ENCODE assay signal across 8 cellular contexts in the genomic region with DNA sequence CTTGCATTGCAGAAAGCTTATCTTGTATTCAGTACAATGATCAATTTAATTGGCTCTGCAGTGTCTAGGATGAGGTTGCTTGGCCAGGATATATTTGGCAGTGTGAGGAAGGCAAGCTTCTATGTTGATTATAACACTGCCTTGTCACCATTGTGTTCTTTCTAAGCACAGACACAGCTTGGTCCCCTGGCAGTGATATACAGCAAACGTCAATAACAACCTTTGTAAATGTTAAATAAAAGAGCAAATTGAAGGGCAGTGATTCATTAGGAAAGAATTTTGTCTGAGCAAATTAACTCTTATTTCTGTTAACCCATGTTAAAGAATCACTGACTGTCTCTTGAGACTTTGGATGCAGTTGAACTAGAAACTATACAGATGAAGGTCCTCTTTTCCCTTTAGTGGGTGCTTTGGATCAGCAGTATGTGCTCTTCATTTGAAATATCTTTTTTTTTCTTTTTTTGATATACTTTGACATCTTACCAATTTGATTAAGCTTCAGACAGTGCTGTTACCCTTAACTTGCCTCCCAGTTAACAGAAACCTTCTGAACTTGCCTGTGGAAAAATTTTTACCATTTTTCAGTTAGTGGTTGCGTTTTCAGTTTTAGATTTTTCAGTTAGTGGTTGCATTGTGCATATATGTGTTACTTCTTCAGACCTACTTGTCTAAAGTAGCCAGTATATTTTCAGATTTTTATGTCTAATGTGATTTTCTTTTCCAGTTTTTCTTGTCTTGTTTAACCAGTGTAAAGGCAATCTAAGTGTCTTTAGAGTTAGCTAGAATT.
A peak's percentile ranks its signal among the peaks of the same experiment; 100 is the strongest.
DNase-seq lines count a peak whose midpoint lies in the region; ATAC-seq, FAIRE-seq and TF ChIP-seq lines count a peak whose summit lies in the region.

No MANE protein-coding gene starts in this region.

- H3K9ac ChIP-seq in NT2/D1 (ENCODE audit: insufficient read length, low read depth) (no peak overlapping the region), endothelial cell of umbilical vein (replicated peaks; ENCODE audit: extremely low read depth, insufficient read depth, low read length) (peak overlapping the region; percentile 3)

- intact Hi-C loops in endothelial cell of umbilical vein (cut with micrococcal nuclease): no loop called here
- intact Hi-C loops in esophagus squamous epithelium (cut with DNase I): no loop called here

- H3K27ac ChIP-seq in endothelial cell of umbilical vein (ENCODE audit: insufficient read depth, low read depth, low read length): peak overlapping the region; percentile 0
- H3K27ac ChIP-seq in osteoblast (ENCODE audit: low read depth, low read length): peak overlapping the region; percentile 15
- no peak overlapping the region for H3K27ac ChIP-seq in esophagus squamous epithelium

- H4K20me1 ChIP-seq in endothelial cell of umbilical vein (replicated peaks; ENCODE audit: control insufficient read depth, extremely low read depth, insufficient read depth, low read length): no peaks in the 10 kb centered on the region
- H4K20me1 ChIP-seq in osteoblast (ENCODE audit: insufficient read depth, low read length): no peaks in the 10 kb centered on the region

- TF ChIP-seq CTCF in endothelial cell of umbilical vein (IDR thresholded peaks at IDR 0.05; ENCODE audit: extremely low read depth in 1 of 2, insufficient read depth in 1 of 2, low read depth in 1 of 2, low read length in 2 of 2) (no peak), osteoblast (IDR thresholded peaks at IDR 0.05; ENCODE audit: extremely low read depth, low read depth, low read length) (no peak), esophagus squamous epithelium (IDR thresholded peaks at IDR 0.05) (no peak)

- H3K9me1 ChIP-seq in endothelial cell of umbilical vein (replicated peaks; ENCODE audit: control insufficient read depth, extremely low read depth, insufficient read depth, low read length): no peaks in the 10 kb centered on the region

- CTCF ChIA-PET in endothelial cell of umbilical vein (lab: Charles Lee): interaction anchor here (1.1 to 2.4 kb wide), 6 partner anchors 14 to 143 kb away, joined by 3 to 8 read pairs (median 4); no protein-coding TSS in a partner anchor

- H3K4me2 ChIP-seq in endothelial cell of umbilical vein (ENCODE audit: insufficient read depth, low read length) (peak overlapping the region; percentile 38), osteoblast (ENCODE audit: insufficient read depth, low read length) (no peak overlapping the region)

- BruUV-seq in endothelial cell of umbilical vein (replicated peaks; lab: Mats Ljungman, UMichigan): no TSS peak

- H3K27me3 ChIP-seq in NT2/D1 (ENCODE audit: insufficient read depth, insufficient read length): no peaks in the 10 kb centered on the region
- H3K27me3 ChIP-seq in endothelial cell of umbilical vein (ENCODE audit: control insufficient read depth in 2 of 2, insufficient read depth in 2 of 2, low read length in 2 of 2): no peaks in the 10 kb centered on the region
- H3K27me3 ChIP-seq in osteoblast (ENCODE audit: insufficient read depth, low read length): no peaks in the 10 kb centered on the region
- no peaks in the 10 kb centered on the region for H3K27me3 ChIP-seq in esophagus squamous epithelium

- FAIRE-seq in endothelial cell of umbilical vein (lab: Jason Lieb, UNC): peak; percentile 75

- WGBS in esophagus squamous epithelium, 2 donors: 48 to 51% methylated on average over 2 of the region's 2 CpGs

- H2AFZ ChIP-seq in endothelial cell of umbilical vein (ENCODE audit: low read depth, low read length) (no peak overlapping the region), osteoblast (ENCODE audit: low read length) (no peak overlapping the region)

- H3K36me3 ChIP-seq in NT2/D1 (ENCODE audit: insufficient read depth, insufficient read length, low read length) (no peaks in the 10 kb centered on the region), endothelial cell of umbilical vein (ENCODE audit: control insufficient read depth in 2 of 2, extremely low read depth in 1 of 2, insufficient read depth in 2 of 2, low read length in 2 of 2) (no peaks in the 10 kb centered on the region), osteoblast (ENCODE audit: insufficient read depth, low read length) (no peaks in the 10 kb centered on the region), esophagus squamous epithelium (no peaks in the 10 kb centered on the region)

- dilution Hi-C loops in endothelial cell of umbilical vein (cut with MboI; ENCODE audit: extremely low pct_ligation_motif_present, low sequenced_read_pairs): no loop called here

- H3K79me2 ChIP-seq in endothelial cell of umbilical vein (ENCODE audit: control insufficient read depth, insufficient read depth, low read length): peaks cover 35% of the 10 kb centered on the region
- peaks cover 33% of the 10 kb centered on the region for H3K79me2 ChIP-seq in osteoblast (ENCODE audit: insufficient read depth, low read length)

- H3K4me3 ChIP-seq in NT2/D1 (ENCODE audit: insufficient read length, low read depth) (no peak overlapping the region), endothelial cell of umbilical vein (replicated peaks in 1 of 3; ENCODE audit: insufficient read depth in 1 of 3, low read depth in 1 of 3, low read length in 3 of 3) (no peak overlapping the region), osteoblast (ENCODE audit: insufficient read depth, low read length) (no peak overlapping the region), esophagus squamous epithelium (no peak overlapping the region)

- POLR2A ChIA-PET in endothelial cell of umbilical vein (lab: Charles Lee): interaction anchor here (0.6 kb wide), 1 partner anchor 13 kb away, joined by 3 read pairs; no protein-coding TSS in a partner anchor

- H3K9me3 ChIP-seq in NT2/D1 (ENCODE audit: insufficient read depth, low read length) (no peaks in the 10 kb centered on the region), endothelial cell of umbilical vein (replicated peaks; ENCODE audit: control insufficient read depth, insufficient read depth, low read length) (no peaks in the 10 kb centered on the region), osteoblast (ENCODE audit: low read depth, low read length) (no peaks in the 10 kb centered on the region), esophagus squamous epithelium (no peaks in the 10 kb centered on the region)

- TF ChIP-seq POLR2A in endothelial cell of umbilical vein (IDR thresholded peaks at IDR 0.05; ENCODE audit: low read depth, low read length): no peak
- no peak for TF ChIP-seq POLR2A in esophagus squamous epithelium (IDR thresholded peaks at IDR 0.05)

- H3K4me1 ChIP-seq in NT2/D1 (ENCODE audit: insufficient read depth, insufficient read length): no peaks in the 10 kb centered on the region
- H3K4me1 ChIP-seq in endothelial cell of umbilical vein (ENCODE audit: control insufficient read depth, extremely low read depth, insufficient read depth, low read length): peaks cover 42% of the 10 kb centered on the region
- peaks cover 20% of the 10 kb centered on the region for H3K4me1 ChIP-seq in osteoblast (ENCODE audit: insufficient read depth, low read length)
- peaks cover 0 to 20% (median 6%) of the 10 kb centered on the region in 3 donors for H3K4me1 ChIP-seq in esophagus squamous epithelium

- DNase-seq in NT2/D1 (ENCODE audit: low read depth, low spot score) (peak; percentile 5), endothelial cell of umbilical vein (ENCODE audit: low read depth, low spot score) (peak; percentile 81), osteoblast (ENCODE audit: insufficient read length, low spot score, missing footprints) (peak; percentile 57), esophagus squamous epithelium (lab: John Stamatoyannopoulos, UW) (no peak), NCI-H2029 treated with DMSO at 0.1 percent for 48 hours (lab: John Stamatoyannopoulos, UW) (no peak)

- peak; percentile 42 for ATAC-seq in GM21423 (IDR thresholded peaks at IDR 0.05; ENCODE audit: unreplicated experiment)
- no peak for ATAC-seq in HG03159 (IDR thresholded peaks at IDR 0.05; ENCODE audit: unreplicated experiment)
- no peak for ATAC-seq in GM19467 (IDR thresholded peaks at IDR 0.05; ENCODE audit: unreplicated experiment)

TF ChIP-seq in endothelial cell of umbilical vein, 7 proteins besides CTCF, POLR2A, EP300 and RAD21:
- peak; percentile 49 for TF ChIP-seq JUN (IDR thresholded peaks at IDR 0.05; ENCODE audit: borderline replicate concordance, insufficient read depth, insufficient read length, low read depth)
- peak; percentile 54 for TF ChIP-seq GATA2 (IDR thresholded peaks at IDR 0.05; ENCODE audit: insufficient read depth, insufficient read length, low read depth, low read length)
- TF ChIP-seq, protein P1, sequence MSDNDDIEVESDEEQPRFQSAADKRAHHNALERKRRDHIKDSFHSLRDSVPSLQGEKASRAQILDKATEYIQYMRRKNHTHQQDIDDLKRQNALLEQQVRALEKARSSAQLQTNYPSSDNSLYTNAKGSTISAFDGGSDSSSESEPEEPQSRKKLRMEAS (IDR thresholded peaks at IDR 0.05; ENCODE audit: insufficient read depth, insufficient read length): no peak
- TF ChIP-seq FOS (IDR thresholded peaks at IDR 0.05; ENCODE audit: borderline replicate concordance, insufficient read depth, low read length): peak; percentile 56

Comparison
In these comparisons a context has a peak if more than half of its experiments do, and no peak if none do; other contexts are left out.
1. DNase-seq: peak in NT2/D1 (single experiment), endothelial cell of umbilical vein (single experiment) and osteoblast (single experiment); none in esophagus squamous epithelium (single experiment) and NCI-H2029 treated with DMSO at 0.1 percent for 48 hours (single experiment).
2. H3K27ac ChIP-seq: peak in endothelial cell of umbilical vein (single experiment) and osteoblast (single experiment); none in esophagus squamous epithelium (0 of 4).